9 cellular contexts compared by ENCODE assay signal in the genomic region with DNA sequence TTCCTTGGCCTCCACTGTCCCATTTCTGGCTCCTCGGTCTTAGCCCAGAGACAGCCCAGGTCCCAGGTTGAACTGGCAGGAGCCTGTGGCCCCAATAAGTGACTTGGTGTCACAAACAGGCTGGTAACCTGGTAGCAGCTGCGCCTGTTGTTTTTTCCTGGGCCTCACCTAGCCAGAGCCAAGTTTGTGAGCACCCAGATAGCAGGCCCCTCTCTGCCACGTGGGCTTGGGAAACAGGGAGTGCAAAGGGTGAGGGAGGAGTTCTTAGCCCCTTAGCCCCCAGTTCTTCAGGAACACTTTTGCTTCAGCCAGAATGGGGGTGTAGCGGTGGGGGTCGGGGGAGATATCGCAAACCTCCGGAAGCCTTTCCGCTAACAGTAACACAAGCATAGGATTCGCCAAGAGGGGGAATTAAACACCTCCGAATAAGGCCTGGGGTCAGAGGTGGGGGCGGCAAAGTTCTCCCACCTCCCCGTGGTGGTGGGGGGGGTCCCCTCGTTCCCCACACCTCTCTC. TPM values are rescaled to one million over a fixed set of nuclear protein-coding genes. Genes with fewer than 3 reads are reported as not detected.
DNase-seq lines count a peak whose midpoint lies in the region; ATAC-seq and TF ChIP-seq lines count a peak whose summit lies in the region.
"Had no signal": no experiment of that assay in that cellular context is flagged by ENCODE, and none has a peak within 500 bp of the region (broad histone marks: within the 10 kb centered on the region; RNA-seq: fewer than 3 reads in every experiment).

No MANE protein-coding gene starts in this region.

- intact Hi-C loops in esophagus muscularis mucosa (cut with DNase I) (no loop called here), posterior vena cava (cut with DNase I) (no loop called here)

- no peak for ATAC-seq in naive thymus-derived CD8-positive, alpha-beta T cell
- ATAC-seq in HG03565 (IDR thresholded peaks at IDR 0.05; ENCODE audit: unreplicated experiment): no peak

- whole genome bisulfite sequencing in esophagus muscularis mucosa: 60% methylated on average over 13 of the region's 13 CpGs

- peaks cover 16 to 35% (median 24%) of the 10 kb centered on the region in 5 donors for H3K27me3 Mint-ChIP-seq in naive thymus-derived CD8-positive, alpha-beta T cell

- no peak for TF ChIP-seq EP300 in esophagus muscularis mucosa (IDR thresholded peaks at IDR 0.05)

- no peaks in the 10 kb centered on the region for H3K36me3 ChIP-seq in esophagus muscularis mucosa
- H3K36me3 ChIP-seq in effector memory CD4-positive, alpha-beta T cell (ENCODE audit: control insufficient read depth, insufficient read depth, low read length): no peaks in the 10 kb centered on the region

- no peaks in the 10 kb centered on the region for H3K36me3 Mint-ChIP-seq in naive thymus-derived CD8-positive, alpha-beta T cell

- no peak overlapping the region for H3K27ac Mint-ChIP-seq in naive thymus-derived CD8-positive, alpha-beta T cell

- no peaks in the 10 kb centered on the region for H3K9me3 ChIP-seq in esophagus muscularis mucosa
- no peaks in the 10 kb centered on the region for H3K9me3 ChIP-seq in effector memory CD4-positive, alpha-beta T cell (ENCODE audit: control insufficient read depth, low read length)

- no peak for TF ChIP-seq POLR2A in esophagus muscularis mucosa (IDR thresholded peaks at IDR 0.05; ENCODE audit: low read depth)

- H3K27ac ChIP-seq in esophagus muscularis mucosa (replicated peaks in 1 of 4): peak overlapping the region; percentile 49 to 72 (median 58)
- H3K27ac ChIP-seq in effector memory CD4-positive, alpha-beta T cell (ENCODE audit: insufficient read depth, low read length, poor library complexity, severe bottlenecking): no peak overlapping the region

- peak overlapping the region in 8 of 10 donors; percentile 4 to 68 (median 29) for H3K4me3 Mint-ChIP-seq in naive thymus-derived CD8-positive, alpha-beta T cell

- no peaks in the 10 kb centered on the region for H3K9me3 Mint-ChIP-seq in naive thymus-derived CD8-positive, alpha-beta T cell

- peak overlapping the region; percentile 51 to 64 (median 54) for H3K4me3 ChIP-seq in esophagus muscularis mucosa
- no peak overlapping the region for H3K4me3 ChIP-seq in effector memory CD4-positive, alpha-beta T cell (ENCODE audit: insufficient read depth, low read depth, low read length, poor library complexity, severe bottlenecking)

- H3K4me1 ChIP-seq in esophagus muscularis mucosa: peaks cover 12 to 17% (median 14%) of the 10 kb centered on the region in 4 donors
- H3K4me1 ChIP-seq in effector memory CD4-positive, alpha-beta T cell (ENCODE audit: control insufficient read depth, insufficient read depth, low read length, poor library complexity, severe bottlenecking): peaks cover 8% of the 10 kb centered on the region

- POLR2A ChIA-PET in naive thymus-derived CD8-positive, alpha-beta T cell (lab: Charles Lee): no interaction called here

- DNase-seq in ACHN (peak; percentile 20), NCI-H1105 treated with DMSO at 0.1 percent for 48 hours (lab: John Stamatoyannopoulos, UW) (peak; percentile 31), esophagus muscularis mucosa (ENCODE audit: extremely low spot score) (no peak), posterior vena cava (ENCODE audit: low spot score) (no peak), DMS 273 treated with DMSO at 0.1 percent for 48 hours (lab: John Stamatoyannopoulos, UW) (no peak)
- no peak for DNase-seq in naive thymus-derived CD8-positive, alpha-beta T cell
- DNase-seq in effector memory CD4-positive, alpha-beta T cell: no peak

- TF ChIP-seq CTCF in esophagus muscularis mucosa (IDR thresholded peaks at IDR 0.05): no peak

- peaks cover 2 to 20% (median 10%) of the 10 kb centered on the region in 4 donors for H3K4me1 Mint-ChIP-seq in naive thymus-derived CD8-positive, alpha-beta T cell

- H3K27me3 ChIP-seq in esophagus muscularis mucosa: peaks cover 0 to 65% (median 20%) of the 10 kb centered on the region in 4 donors
- peaks cover 21% of the 10 kb centered on the region for H3K27me3 ChIP-seq in effector memory CD4-positive, alpha-beta T cell (replicated peaks; ENCODE audit: control insufficient read depth, insufficient read depth, low read length, poor library complexity, severe bottlenecking)

- in situ Hi-C loops in ACHN (cut with HindIII; ENCODE audit: low pct_ligation_motif_present, low pct_unique_long_range_greater_than_20kb, low sequenced_read_pairs): no loop called here

RNA-seq across cellular contexts. Expression of a gene that starts 0.8 kb away (rescaled TPM):
- 1 to 10 TPM in 3 of 4 donors, under 1 TPM in 1; 0.83 to 2.1 (median 1.6) TPM for total RNA-seq in esophagus muscularis mucosa
- under 1 TPM; 0.08 to 0.13 TPM for total RNA-seq in naive thymus-derived CD8-positive, alpha-beta T cell
- polyA plus RNA-seq in naive thymus-derived CD8-positive, alpha-beta T cell: under 1 TPM in 1 of 3 donors, not detected in 2; 0.08 TPM
- total RNA-seq in posterior vena cava: 1 to 10 TPM; 2.3 to 5.5 TPM
- total RNA-seq: RPMI7951 had no signal

RNA-seq across cellular contexts. Expression of a gene that starts 31.5 kb away (rescaled TPM):
- total RNA-seq in esophagus muscularis mucosa: not detected
- not detected for total RNA-seq in naive thymus-derived CD8-positive, alpha-beta T cell
- polyA plus RNA-seq in naive thymus-derived CD8-positive, alpha-beta T cell: not detected
- total RNA-seq in posterior vena cava: not detected
- total RNA-seq: RPMI7951 had no signal

RNA-seq across cellular contexts. Expression of a gene that starts 53.1 kb away (rescaled TPM):
- total RNA-seq in esophagus muscularis mucosa (under 1 TPM in 2 of 4 donors, not detected in 2; 0.83 to 0.86 TPM), posterior vena cava (1 to 10 TPM in 1 of 2 donors, under 1 TPM in 1; 0.74 to 1.8 TPM)
- total RNA-seq in naive thymus-derived CD8-positive, alpha-beta T cell: 1 to 10 TPM; 5.6 to 6.3 TPM
- not detected for polyA plus RNA-seq in naive thymus-derived CD8-positive, alpha-beta T cell
- total RNA-seq: RPMI7951 had no signal

Comparison
In these comparisons a context has a peak if more than half of its experiments do, and no peak if none do; other contexts are left out.
1. DNase-seq: peak in ACHN (single experiment) and NCI-H1105 treated with DMSO at 0.1 percent for 48 hours (single experiment); none in esophagus muscularis mucosa (single experiment), naive thymus-derived CD8-positive, alpha-beta T cell (0 of 10), posterior vena cava (single experiment), DMS 273 treated with DMSO at 0.1 percent for 48 hours (single experiment) and effector memory CD4-positive, alpha-beta T cell (0 of 3).